Comparison of ENCODE assay signal across 8 cellular contexts in genomic region chr18:9876867-9877654, GRCh38. TPM values are rescaled to one million over a fixed set of nuclear protein-coding genes. Genes with fewer than 3 reads are reported as not detected.
A peak's percentile ranks its signal among the peaks of the same experiment; 100 is the strongest.
DNase-seq lines count a peak whose midpoint lies in the region; ATAC-seq, FAIRE-seq and TF ChIP-seq lines count a peak whose summit lies in the region.

No MANE protein-coding gene starts in this region.

- DNase-seq in Right ventricle myocardium inferior (ENCODE audit: missing footprints) (no peak), cardiac septum (ENCODE audit: low spot score) (no peak), astrocyte (ENCODE audit: low read depth) (peak; percentile 93), left lung (no peak), uterus (peak; percentile 66 to 80), middle frontal gyrus (ENCODE audit: extremely low spot score, low spot score) (no peak), immature natural killer cell (no peak)

- no peaks in the 10 kb centered on the region for H4K20me1 ChIP-seq in astrocyte (ENCODE audit: insufficient read depth, low read length)

- H2AFZ ChIP-seq in astrocyte (ENCODE audit: low read depth, low read length): peak overlapping the region; percentile 46

- H3K36me3 Mint-ChIP-seq in astrocyte (ENCODE audit: low read depth, unreplicated experiment): no peaks in the 10 kb centered on the region
- H3K36me3 Mint-ChIP-seq in immature natural killer cell: no peaks in the 10 kb centered on the region

- H3K27me3 ChIP-seq in astrocyte (ENCODE audit: insufficient read depth, low read length) (no peaks in the 10 kb centered on the region), left lung (no peaks in the 10 kb centered on the region), uterus (no peaks in the 10 kb centered on the region)

- peak; percentile 79 for ATAC-seq in Right ventricle myocardium inferior
- peak; percentile 76 for ATAC-seq in left lung
- no peak for ATAC-seq in GM19023 (IDR thresholded peaks at IDR 0.05; ENCODE audit: unreplicated experiment)

- TF ChIP-seq CTCF in astrocyte (IDR thresholded peaks at IDR 0.05; ENCODE audit: insufficient read depth, low read depth, low read length): no peak
- no peak for TF ChIP-seq CTCF in left lung (IDR thresholded peaks at IDR 0.05)
- TF ChIP-seq CTCF in uterus (IDR thresholded peaks at IDR 0.05): no peak

- H3K9me3 Mint-ChIP-seq in astrocyte (ENCODE audit: unreplicated experiment): no peaks in the 10 kb centered on the region
- no peaks in the 10 kb centered on the region for H3K9me3 Mint-ChIP-seq in immature natural killer cell

- H3K4me1 Mint-ChIP-seq in astrocyte (ENCODE audit: low read depth, unreplicated experiment) (peaks cover 14% of the 10 kb centered on the region), immature natural killer cell (no peaks in the 10 kb centered on the region)

- peaks cover 15% of the 10 kb centered on the region for H3K4me1 ChIP-seq in astrocyte (ENCODE audit: insufficient read depth, low read length)
- H3K4me1 ChIP-seq in left lung: peaks cover 0 to 8% of the 10 kb centered on the region in 2 donors
- H3K4me1 ChIP-seq in uterus: no peaks in the 10 kb centered on the region

- H3K4me3 Mint-ChIP-seq in astrocyte (ENCODE audit: unreplicated experiment) (peak overlapping the region; percentile 40), immature natural killer cell (no peak overlapping the region)

- no peaks in the 10 kb centered on the region for H3K27me3 Mint-ChIP-seq in astrocyte (ENCODE audit: low read depth, unreplicated experiment)
- H3K27me3 Mint-ChIP-seq in immature natural killer cell (ENCODE audit: low read depth in 3 of 3): peaks cover 3 to 8% (median 3%) of the 10 kb centered on the region in 3 donors

- peak overlapping the region; percentile 84 for H3K4me2 ChIP-seq in astrocyte (ENCODE audit: low read length)

- peak; percentile 71 for FAIRE-seq in astrocyte (lab: Jason Lieb, UNC)

- H3K9ac ChIP-seq in astrocyte (ENCODE audit: low read length): peak overlapping the region; percentile 72

- no peaks in the 10 kb centered on the region for H3K36me3 ChIP-seq in astrocyte (ENCODE audit: insufficient read depth, low read length)
- H3K36me3 ChIP-seq in left lung: no peaks in the 10 kb centered on the region
- H3K36me3 ChIP-seq in uterus: no peaks in the 10 kb centered on the region

- no peak for TF ChIP-seq POLR2A in uterus (IDR thresholded peaks at IDR 0.05)

- H3K9me3 ChIP-seq in astrocyte (ENCODE audit: insufficient read depth, low read depth, low read length): no peaks in the 10 kb centered on the region
- no peaks in the 10 kb centered on the region for H3K9me3 ChIP-seq in left lung
- H3K9me3 ChIP-seq in uterus: no peaks in the 10 kb centered on the region

- H3K27ac Mint-ChIP-seq in astrocyte (ENCODE audit: unreplicated experiment): peak overlapping the region; percentile 93
- no peak overlapping the region for H3K27ac Mint-ChIP-seq in immature natural killer cell

- H3K4me3 ChIP-seq in astrocyte (ENCODE audit: insufficient read depth, low read depth, low read length) (peak overlapping the region; percentile 48), left lung (no peak overlapping the region), uterus (peak overlapping the region; percentile 14 to 19)

- H3K79me2 ChIP-seq in astrocyte (ENCODE audit: insufficient read depth, low read length): no peaks in the 10 kb centered on the region

- intact Hi-C loops in Right ventricle myocardium inferior (cut with DNase I): no loop called here
- intact Hi-C loops in cardiac septum (cut with DNase I): loop anchor here (5.0 kb wide), 1 partner anchor 35 kb away; the partner anchor contains the start of gene VAPA
- intact Hi-C loops in left lung (cut with DNase I): no loop called here
- intact Hi-C loops in uterus (cut with DNase I; ENCODE audit: low total_unique reads): no loop called here

- peak overlapping the region; percentile 83 for H3K27ac ChIP-seq in astrocyte (ENCODE audit: low read depth, low read length)
- peak overlapping the region; percentile 80 to 89 for H3K27ac ChIP-seq in left lung
- H3K27ac ChIP-seq in uterus: peak overlapping the region; percentile 81 to 84

RNA-seq across cellular contexts. Expression of gene TXNDC2, which starts 8.7 kb away (rescaled TPM):
- total RNA-seq in Right ventricle myocardium inferior (not detected), cardiac septum (not detected), astrocyte (0.07 TPM in 1 of 2 replicates, not detected in the other), left lung (under 1 TPM; 0.09 to 0.18 TPM), uterus (under 1 TPM in 2 of 4 donors, not detected in 2; 0.07 to 0.24 TPM)
- polyA plus RNA-seq in immature natural killer cell: not detected

RNA-seq across cellular contexts. Expression of gene VAPA, which starts 36.8 kb away (rescaled TPM):
- total RNA-seq in Right ventricle myocardium inferior (203 TPM), cardiac septum (232 TPM), astrocyte (176 and 181 TPM in 2 replicates), left lung (100 to 1,000 TPM; 197 to 214 TPM), uterus (100 to 1,000 TPM; 119 to 253 (median 226) TPM)
- polyA plus RNA-seq in immature natural killer cell: 100 to 1,000 TPM; 187 to 252 (median 235) TPM

Comparison
In these comparisons a context has a peak if more than half of its experiments do, and no peak if none do; other contexts are left out.
1. DNase-seq: peak in astrocyte (single experiment) and uterus (2 of 2); none in Right ventricle myocardium inferior (single experiment), cardiac septum (single experiment), left lung (0 of 2), middle frontal gyrus (single experiment) and immature natural killer cell (0 of 3).
2. H3K4me3 ChIP-seq: peak in astrocyte (single experiment) and uterus (2 of 2); none in left lung (0 of 2).
3. Peak in every context shown above with its lines, with median percentiles within 50 percentile points of each other: H3K27ac ChIP-seq.